1 cellular context compared by ENCODE assay signal in the genomic region with DNA sequence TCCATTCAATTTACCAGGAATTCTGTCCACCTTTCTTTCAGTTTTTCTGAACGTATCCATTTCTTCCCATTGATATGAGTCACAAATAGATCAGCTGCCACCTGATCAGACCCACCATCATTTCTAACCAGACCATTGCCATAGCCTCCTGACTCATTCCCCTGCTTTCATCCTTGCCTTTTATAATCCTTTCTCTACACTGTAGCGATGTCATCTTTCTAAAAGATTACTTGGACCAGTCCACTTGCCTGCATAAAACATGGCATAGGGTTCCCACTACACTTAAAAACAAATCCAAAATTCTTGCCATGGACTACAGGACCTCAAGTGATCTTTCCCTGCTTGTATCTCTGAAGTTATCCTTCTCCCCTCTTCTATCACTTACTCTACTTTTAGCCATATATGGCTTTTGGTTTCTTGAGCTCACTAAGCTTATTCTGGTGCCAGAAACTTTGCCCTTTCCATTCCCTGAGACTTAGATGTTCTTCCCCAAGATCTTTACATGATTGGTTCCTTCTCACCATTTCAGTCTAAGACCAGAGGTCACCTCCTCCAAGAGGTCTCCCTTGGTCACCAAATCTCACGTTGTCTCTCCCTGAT.
TF ChIP-seq lines count a peak whose summit lies in the region.

No MANE protein-coding gene starts in this region.

TF ChIP-seq in HCT116, 20 proteins besides CTCF, POLR2A, EP300 and RAD21 (continued from another document):
- TF ChIP-seq, protein P1, sequence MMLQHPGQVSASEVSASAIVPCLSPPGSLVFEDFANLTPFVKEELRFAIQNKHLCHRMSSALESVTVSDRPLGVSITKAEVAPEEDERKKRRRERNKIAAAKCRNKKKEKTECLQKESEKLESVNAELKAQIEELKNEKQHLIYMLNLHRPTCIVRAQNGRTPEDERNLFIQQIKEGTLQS (IDR thresholded peaks at IDR 0.05) = no peak
- TF ChIP-seq, protein P2, sequence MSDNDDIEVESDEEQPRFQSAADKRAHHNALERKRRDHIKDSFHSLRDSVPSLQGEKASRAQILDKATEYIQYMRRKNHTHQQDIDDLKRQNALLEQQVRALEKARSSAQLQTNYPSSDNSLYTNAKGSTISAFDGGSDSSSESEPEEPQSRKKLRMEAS (IDR thresholded peaks at IDR 0.05) = no peak
- TF ChIP-seq CEBPB (IDR thresholded peaks at IDR 0.05; ENCODE audit: low read depth) (no peak), EZH2 (IDR thresholded peaks at IDR 0.05) (no peak), CBX3 (IDR thresholded peaks at IDR 0.05; ENCODE audit: low read depth) (no peak), JUND (IDR thresholded peaks at IDR 0.05) (peak; percentile 78), YY1 (IDR thresholded peaks at IDR 0.05; ENCODE audit: extremely low read depth, insufficient replicate concordance, low read depth, low read length) (no peak)
